ENCODE assay signal across 9 cellular contexts in genomic region chr9:137045294-137046093, GRCh38. TPM values are rescaled to one million over a fixed set of nuclear protein-coding genes. Genes with fewer than 3 reads are reported as not detected.
DNase-seq lines count a peak whose midpoint lies in the region; ATAC-seq and TF ChIP-seq lines count a peak whose summit lies in the region.
"Had no signal": no experiment of that assay in that cellular context is flagged by ENCODE, and none has a peak within 500 bp of the region (broad histone marks: within the 10 kb centered on the region; RNA-seq: fewer than 3 reads in every experiment).

No MANE protein-coding gene starts in this region.

- H3K9me3 ChIP-seq in right cardiac atrium (ENCODE audit: control insufficient read depth, low read length) (no peaks in the 10 kb centered on the region), skeletal muscle satellite cell (replicated peaks; ENCODE audit: low read length) (no peaks in the 10 kb centered on the region)

- no peaks in the 10 kb centered on the region for H3K9me2 ChIP-seq in GM23338 (ENCODE audit: insufficient read depth)

- TF ChIP-seq CTCF in GM23338 (conservative IDR thresholded peaks at IDR 0.05; ENCODE audit: low read depth in 2 of 2) = no peak

- intact Hi-C loops in activated T-helper 2 cell treated with anti-CD3 and anti-CD28 coated beads, Interferon-gamma antibody, Interleukin-2, Interleukin-4, amounts not matched to agents 10 μg/mL and 5 μg/mL and 100 μg/mL, durations not matched to agents 14 hours and 24 hours and 36 hours (cut with micrococcal nuclease) = loop anchor here (1.0 to 5.0 kb wide), 5 partner anchors 19 to 198 kb away; partner anchors contain the start of genes PHPT1 and SAPCD2
- intact Hi-C loops in right cardiac atrium (cut with DNase I) = no loop called here

- peaks cover 7% of the 10 kb centered on the region; the same call in 1 of the 2 replicates for H3K79me2 ChIP-seq in GM23338 (replicated peaks; ENCODE audit: insufficient read depth)

- no peaks in the 10 kb centered on the region for H3F3A ChIP-seq in GM23338 (replicated peaks; ENCODE audit: low read depth)

- peak overlapping the region; percentile 98 for H2AFZ ChIP-seq in GM23338

- no peak overlapping the region for H3K27ac Mint-ChIP-seq in GM23338
- no peak overlapping the region for H3K27ac Mint-ChIP-seq in activated T-helper 2 cell treated with anti-CD3 and anti-CD28 coated beads, Interferon-gamma antibody, Interleukin-2, Interleukin-4, amounts not matched to agents 10 μg/mL and 5 μg/mL and 100 μg/mL, durations not matched to agents 14 hours and 24 hours and 36 hours

- 2% methylated on average over 97 of the region's 97 CpGs for WGBS in right cardiac atrium

- peak overlapping the region; percentile 74 for H3K4me3 Mint-ChIP-seq in GM23338
- peak overlapping the region; percentile 60 for H3K4me3 Mint-ChIP-seq in activated T-helper 2 cell treated with anti-CD3 and anti-CD28 coated beads, Interferon-gamma antibody, Interleukin-2, Interleukin-4, amounts not matched to agents 10 μg/mL and 5 μg/mL and 100 μg/mL, durations not matched to agents 14 hours and 24 hours and 36 hours (ENCODE audit: low read depth)

- in situ Hi-C loops in ACHN (cut with HindIII; ENCODE audit: low pct_ligation_motif_present, low pct_unique_long_range_greater_than_20kb, low sequenced_read_pairs) = no loop called here

- peak; percentile 11 for ATAC-seq in GM23338
- ATAC-seq in right cardiac atrium = no peak
- ATAC-seq in GM21825 (IDR thresholded peaks at IDR 0.05; ENCODE audit: unreplicated experiment) = no peak
- no peak for ATAC-seq in GM19023 (IDR thresholded peaks at IDR 0.05; ENCODE audit: unreplicated experiment)
- no peak for ATAC-seq in GM19455 (IDR thresholded peaks at IDR 0.05; ENCODE audit: unreplicated experiment)

- no peaks in the 10 kb centered on the region; the same call in 1 of the 2 replicates for H4K20me1 ChIP-seq in GM23338 (replicated peaks; ENCODE audit: insufficient read depth)

- H3K4me3 ChIP-seq in GM23338 (peak overlapping the region; percentile 87), right cardiac atrium (ENCODE audit: low read length) (peak overlapping the region; percentile 84), skeletal muscle satellite cell (ENCODE audit: low read length) (peak overlapping the region; percentile 86)

- H3K4me2 ChIP-seq in GM23338 = peak overlapping the region; percentile 93
- peak overlapping the region; percentile 95 for H3K4me2 ChIP-seq in skeletal muscle satellite cell (ENCODE audit: low read length)

- H3K9me3 Mint-ChIP-seq in GM23338 = no peaks in the 10 kb centered on the region
- no peaks in the 10 kb centered on the region for H3K9me3 Mint-ChIP-seq in activated T-helper 2 cell treated with anti-CD3 and anti-CD28 coated beads, Interferon-gamma antibody, Interleukin-2, Interleukin-4, amounts not matched to agents 10 μg/mL and 5 μg/mL and 100 μg/mL, durations not matched to agents 14 hours and 24 hours and 36 hours

- H3K27ac ChIP-seq in GM23338 (ENCODE audit: low read depth) (no peak overlapping the region), right cardiac atrium (ENCODE audit: low read length) (peak overlapping the region; percentile 26)

- no peaks in the 10 kb centered on the region for H3K36me3 Mint-ChIP-seq in GM23338 (ENCODE audit: low read depth)
- H3K36me3 Mint-ChIP-seq in activated T-helper 2 cell treated with anti-CD3 and anti-CD28 coated beads, Interferon-gamma antibody, Interleukin-2, Interleukin-4, amounts not matched to agents 10 μg/mL and 5 μg/mL and 100 μg/mL, durations not matched to agents 14 hours and 24 hours and 36 hours (ENCODE audit: low read depth) = no peaks in the 10 kb centered on the region

- H3K4me1 ChIP-seq in GM23338 (ENCODE audit: insufficient read depth) (peaks cover 7% of the 10 kb centered on the region; the same call in 1 of the 2 replicates), right cardiac atrium (ENCODE audit: control insufficient read depth, insufficient read depth, low read length) (peaks cover 2% of the 10 kb centered on the region), skeletal muscle satellite cell (ENCODE audit: control insufficient read depth, insufficient read depth, low read length) (peaks cover 22% of the 10 kb centered on the region)

- H3K4me1 Mint-ChIP-seq in GM23338 = peaks cover 6% of the 10 kb centered on the region; the same call in 1 of the 3 replicates
- H3K4me1 Mint-ChIP-seq in activated T-helper 2 cell treated with anti-CD3 and anti-CD28 coated beads, Interferon-gamma antibody, Interleukin-2, Interleukin-4, amounts not matched to agents 10 μg/mL and 5 μg/mL and 100 μg/mL, durations not matched to agents 14 hours and 24 hours and 36 hours (ENCODE audit: low read depth) = peaks cover 4% of the 10 kb centered on the region

- no peaks in the 10 kb centered on the region for H3K36me3 ChIP-seq in GM23338 (ENCODE audit: insufficient read depth)
- no peaks in the 10 kb centered on the region for H3K36me3 ChIP-seq in skeletal muscle satellite cell (ENCODE audit: insufficient read depth, low read length)

- peak; percentile 36 for DNase-seq in ACHN
- peak; percentile 78 for DNase-seq in GM23338 (ENCODE audit: low spot score)
- no peak for DNase-seq in activated T-helper 2 cell treated with anti-CD3 and anti-CD28 coated beads, Interferon-gamma antibody, Interleukin-2, Interleukin-4, amounts not matched to agents 10 μg/mL and 5 μg/mL and 100 μg/mL, durations not matched to agents 14 hours and 24 hours and 36 hours (ENCODE audit: low spot score)
- peak in 1 of 3 donors; percentile 82 for DNase-seq in right cardiac atrium

- H3K27me3 ChIP-seq in GM23338 (ENCODE audit: insufficient read depth) (peaks cover 40% of the 10 kb centered on the region), right cardiac atrium (ENCODE audit: control insufficient read depth, insufficient read depth) (no peaks in the 10 kb centered on the region), skeletal muscle satellite cell (ENCODE audit: control insufficient read depth, insufficient read depth, low read length) (peaks cover 21% of the 10 kb centered on the region)

- H3K9ac ChIP-seq in skeletal muscle satellite cell (ENCODE audit: low read depth, low read length) = peak overlapping the region; percentile 69

- peaks cover 42% of the 10 kb centered on the region for H3K27me3 Mint-ChIP-seq in GM23338 (ENCODE audit: insufficient read depth, low read depth, poor library complexity)
- H3K27me3 Mint-ChIP-seq in activated T-helper 2 cell treated with anti-CD3 and anti-CD28 coated beads, Interferon-gamma antibody, Interleukin-2, Interleukin-4, amounts not matched to agents 10 μg/mL and 5 μg/mL and 100 μg/mL, durations not matched to agents 14 hours and 24 hours and 36 hours (ENCODE audit: low read depth) = peaks cover 29% of the 10 kb centered on the region

TF ChIP-seq in GM23338, 12 proteins besides CTCF, POLR2A, EP300 and RAD21 (continues in another document):
- TF ChIP-seq ZNF331 (CRISPR knock-in tag; IDR thresholded peaks at IDR 0.05; ENCODE audit: low read depth) (no peak), ZNF114 (CRISPR knock-in tag; IDR thresholded peaks at IDR 0.05) (no peak), STAT1 (IDR thresholded peaks at IDR 0.05; ENCODE audit: unreplicated experiment) (no peak)

RNA-seq across cellular contexts. Expression of gene NPDC1, which starts 0.5 kb away (rescaled TPM):
- total RNA-seq in GM23338 (2014; rRNA removed; shearing (Covaris generic)) = 26.2 and 34.3 TPM in 2 replicates
- polyA plus RNA-seq in GM23338 (2016; fragmentation: Nextera tagmentation; extraction: Ambion mirVana) = 35.5 and 36.7 TPM in 2 replicates
- 32.7 and 36.0 TPM in 2 replicates for total RNA-seq in activated T-helper 2 cell treated with anti-CD3 and anti-CD28 coated beads, Interferon-gamma antibody, Interleukin-2, Interleukin-4, amounts not matched to agents 10 μg/mL and 5 μg/mL and 100 μg/mL, durations not matched to agents 14 hours and 24 hours and 36 hours
- total RNA-seq in right cardiac atrium = 10 to 100 TPM; 68.3 to 81.0 (median 71.4) TPM
- polyA plus RNA-seq in right cardiac atrium = 69.7 TPM
- total RNA-seq in skeletal muscle satellite cell (2012; rRNA removed) = 22.1 and 22.5 TPM in 2 replicates

RNA-seq across cellular contexts. Expression of gene ENTPD2, which starts 8.4 kb away (rescaled TPM):
- total RNA-seq in GM23338 (2014; rRNA removed; shearing (Covaris generic)) = 1.1 and 1.9 TPM in 2 replicates
- 1.8 and 2.9 TPM in 2 replicates for polyA plus RNA-seq in GM23338 (2016; fragmentation: Nextera tagmentation; extraction: Ambion mirVana)
- total RNA-seq in activated T-helper 2 cell treated with anti-CD3 and anti-CD28 coated beads, Interferon-gamma antibody, Interleukin-2, Interleukin-4, amounts not matched to agents 10 μg/mL and 5 μg/mL and 100 μg/mL, durations not matched to agents 14 hours and 24 hours and 36 hours = not detected in 2 replicates
- 1 to 10 TPM in 3 of 4 donors, under 1 TPM in 1; 0.92 to 2.9 (median 1.4) TPM for total RNA-seq in right cardiac atrium
- polyA plus RNA-seq in right cardiac atrium = 2.1 TPM
- total RNA-seq in skeletal muscle satellite cell (2012; rRNA removed) = not detected in 2 replicates
- total RNA-seq: glomerular endothelial cell had no signal

RNA-seq across cellular contexts. Expression of gene FUT7, which starts 13.6 kb away (rescaled TPM):
- not detected in 2 replicates for total RNA-seq in GM23338 (2014; rRNA removed; shearing (Covaris generic))
- polyA plus RNA-seq in GM23338 (2016; fragmentation: Nextera tagmentation; extraction: Ambion mirVana) = not detected in 2 replicates
- total RNA-seq in activated T-helper 2 cell treated with anti-CD3 and anti-CD28 coated beads, Interferon-gamma antibody, Interleukin-2, Interleukin-4, amounts not matched to agents 10 μg/mL and 5 μg/mL and 100 μg/mL, durations not matched to agents 14 hours and 24 hours and 36 hours = 0.21 TPM in 1 of 2 replicates, not detected in the other
- under 1 TPM in 3 of 4 donors, not detected in 1; 0.09 to 0.24 (median 0.20) TPM for total RNA-seq in right cardiac atrium
- 0.07 TPM for polyA plus RNA-seq in right cardiac atrium
- total RNA-seq in skeletal muscle satellite cell (2012; rRNA removed) = not detected in 2 replicates
- total RNA-seq: glomerular endothelial cell had no signal

RNA-seq across cellular contexts. Expression of gene ABCA2, which starts 17.5 kb away (rescaled TPM):
- total RNA-seq in GM23338 (2014; rRNA removed; shearing (Covaris generic)) = 14.2 and 16.0 TPM in 2 replicates
- polyA plus RNA-seq in GM23338 (2016; fragmentation: Nextera tagmentation; extraction: Ambion mirVana) (5.6 and 7.0 TPM in 2 replicates), right cardiac atrium (40.4 TPM)
- 27.4 and 31.4 TPM in 2 replicates for total RNA-seq in activated T-helper 2 cell treated with anti-CD3 and anti-CD28 coated beads, Interferon-gamma antibody, Interleukin-2, Interleukin-4, amounts not matched to agents 10 μg/mL and 5 μg/mL and 100 μg/mL, durations not matched to agents 14 hours and 24 hours and 36 hours
- total RNA-seq in right cardiac atrium = 10 to 100 TPM; 32.2 to 42.4 (median 39.3) TPM
- 12.7 and 20.3 TPM in 2 replicates for total RNA-seq in skeletal muscle satellite cell (2012; rRNA removed)

RNA-seq across cellular contexts. Expression of gene SAPCD2, which starts 24.9 kb away (rescaled TPM):
- 55.1 and 60.3 TPM in 2 replicates for total RNA-seq in GM23338 (2014; rRNA removed; shearing (Covaris generic))
- polyA plus RNA-seq in GM23338 (2016; fragmentation: Nextera tagmentation; extraction: Ambion mirVana) (13.4 and 14.5 TPM in 2 replicates), right cardiac atrium (0.18 TPM)
- 26.5 and 27.1 TPM in 2 replicates for total RNA-seq in activated T-helper 2 cell treated with anti-CD3 and anti-CD28 coated beads, Interferon-gamma antibody, Interleukin-2, Interleukin-4, amounts not matched to agents 10 μg/mL and 5 μg/mL and 100 μg/mL, durations not matched to agents 14 hours and 24 hours and 36 hours
- under 1 TPM; 0.08 to 0.63 (median 0.28) TPM for total RNA-seq in right cardiac atrium
- total RNA-seq in skeletal muscle satellite cell (2012; rRNA removed) = 2.8 and 5.5 TPM in 2 replicates
